ENCODE assay signal across 22 cellular contexts in the genomic region with DNA sequence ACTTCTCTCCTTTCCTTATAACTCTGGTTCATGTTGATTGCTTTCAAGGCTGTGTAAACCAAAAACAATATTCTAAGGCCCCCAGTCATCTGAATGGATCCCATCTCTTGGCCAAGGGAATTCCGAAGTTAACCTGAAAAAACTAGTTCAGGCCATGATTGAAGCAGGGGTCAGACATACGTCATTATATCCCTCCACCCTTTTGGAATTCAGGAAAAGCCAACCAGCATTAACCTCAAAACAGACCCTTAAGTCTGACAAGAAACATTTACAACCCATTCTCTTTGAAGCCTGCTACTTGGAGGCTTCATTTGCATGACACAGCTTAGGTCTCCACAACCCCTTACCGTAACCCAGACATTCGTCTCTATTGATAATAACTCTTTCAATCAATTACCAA. TPM values are rescaled to one million over a fixed set of nuclear protein-coding genes. Genes with fewer than 3 reads are reported as not detected.
A peak's percentile ranks its signal among the peaks of the same experiment; 100 is the strongest.
DNase-seq lines count a peak whose midpoint lies in the region; ATAC-seq, FAIRE-seq and TF ChIP-seq lines count a peak whose summit lies in the region.
"Had no signal": no experiment of that assay in that cellular context is flagged by ENCODE, and none has a peak within 500 bp of the region (broad histone marks: within the 10 kb centered on the region; RNA-seq: fewer than 3 reads in every experiment).

No MANE protein-coding gene starts in this region.

- H3K4me1 ChIP-seq in HAP-1, result peaks cover 5% of the 10 kb centered on the region
- peaks cover 0 to 3% (median 3%) of the 10 kb centered on the region in 4 experiments; a peak in 3 of 7 replicates for H3K4me1 ChIP-seq in H1 (replicated peaks in 1 of 4; ENCODE audit: control insufficient read depth in 3 of 4, insufficient read depth in 4 of 4, low read length in 3 of 4)
- H3K4me1 ChIP-seq in vagina, result no peaks in the 10 kb centered on the region

- H3K9me3 ChIP-seq in HAP-1, result no peaks in the 10 kb centered on the region
- H3K9me3 ChIP-seq in H1 (ENCODE audit: insufficient read depth in 2 of 2, low read depth in 1 of 2, low read length in 1 of 2), result no peaks in the 10 kb centered on the region
- H3K9me3 ChIP-seq in vagina, result no peaks in the 10 kb centered on the region
- H3K9me3 ChIP-seq: BLaER1 treated with 17β-estradiol and CSF1 and Interleukin-3, amounts not matched to agents 10 nM and 100 nM had no signal

- no peak overlapping the region for H4K5ac ChIP-seq in H1 (ENCODE audit: insufficient read length, low read depth, low read length)

- no peak overlapping the region for H2BK5ac ChIP-seq in H1 (ENCODE audit: low read depth, low read length)

- H4K91ac ChIP-seq in H1 (replicated peaks; ENCODE audit: insufficient read length, low read length), result no peak overlapping the region

- H2BK20ac ChIP-seq in H1 (ENCODE audit: low read length), result no peak overlapping the region

- no peak overlapping the region for H3K56ac ChIP-seq in H1 (replicated peaks; ENCODE audit: insufficient read length, low read depth, low read length)

- no peak overlapping the region for H2BK12ac ChIP-seq in H1 (ENCODE audit: low read depth, low read length)

- intact Hi-C loops in vagina (cut with DNase I), result no loop called here
- intact Hi-C loops in left ventricle myocardium superior (cut with micrococcal nuclease), result no loop called here

- no peak overlapping the region for H3K14ac ChIP-seq in H1 (ENCODE audit: insufficient read length)

- 0 out of 2 replicates have a peak overlapping the region, but pooled peaks have one; percentile 25 for H2AFZ ChIP-seq in H1 (ENCODE audit: low read length)

- no peak for TF ChIP-seq EP300 in H1 (IDR thresholded peaks at IDR 0.05; ENCODE audit: borderline replicate concordance in 1 of 2, low read depth in 2 of 2, low read length in 2 of 2)

- no peak overlapping the region for H3K18ac ChIP-seq in H1 (ENCODE audit: extremely low read depth, low read length)

- no peak overlapping the region for H3K9ac ChIP-seq in H1 (replicated peaks in 1 of 4; ENCODE audit: extremely low read depth in 1 of 4, low read depth in 3 of 4, low read length in 3 of 4)
- H3K9ac ChIP-seq: BLaER1 treated with 17β-estradiol and CSF1 and Interleukin-3, amounts not matched to agents 10 nM and 100 nM had no signal

- H3K36me3 ChIP-seq in HAP-1 (replicated peaks) (no peaks in the 10 kb centered on the region), H1 (ENCODE audit: control insufficient read depth in 2 of 4, insufficient read depth in 4 of 4, low read length in 3 of 4) (no peaks in the 10 kb centered on the region), vagina (no peaks in the 10 kb centered on the region)
- H3K36me3 ChIP-seq: BLaER1 treated with 17β-estradiol and CSF1 and Interleukin-3, amounts not matched to agents 10 nM and 100 nM had no signal

- no peak for TF ChIP-seq RAD21 in H1 (IDR thresholded peaks at IDR 0.05 in 1 of 2, conservative IDR thresholded peaks at IDR 0.05 in 1 of 2; ENCODE audit: low read depth in 2 of 2, low read length in 2 of 2)

- H3K23me2 ChIP-seq in H1 (ENCODE audit: low read depth, low read length), result no peaks in the 10 kb centered on the region

- H4K20me1 ChIP-seq in H1 (replicated peaks in 1 of 2; ENCODE audit: control insufficient read depth in 1 of 2, insufficient read depth in 2 of 2, low read length in 2 of 2), result no peaks in the 10 kb centered on the region
- H4K20me1 ChIP-seq: BLaER1 treated with 17β-estradiol and CSF1 and Interleukin-3, amounts not matched to agents 10 nM and 100 nM had no signal

- H3K4me2 ChIP-seq in H1 (ENCODE audit: insufficient read depth in 1 of 2, low read depth in 2 of 2, low read length in 2 of 2), result peak overlapping the region; percentile 14 to 23; a peak in 2 of 4 replicates
- H3K4me2 ChIP-seq: BLaER1 treated with 17β-estradiol and CSF1 and Interleukin-3, amounts not matched to agents 10 nM and 100 nM had no signal

- H3K4me3 ChIP-seq in HAP-1 (no peak overlapping the region), H1 (ENCODE audit: extremely low read depth in 1 of 4, insufficient read depth in 2 of 4, low read depth in 3 of 4, low read length in 4 of 4) (no peak overlapping the region), vagina (no peak overlapping the region)
- H3K4me3 ChIP-seq: BLaER1 treated with 17β-estradiol and CSF1 and Interleukin-3, amounts not matched to agents 10 nM and 100 nM; GM12878 had no signal

- 42% methylated on average over 4 of the region's 4 CpGs; no CpG with 5 or more reads in 1 of the 2 experiments for WGBS in H1 (ENCODE audit: extremely low coverage in 1 of 2, insufficient coverage in 1 of 2, insufficient read length in 1 of 2, insufficient replicate concordance in 2 of 2, low coverage in 1 of 2, low lambda C conversion rate in 2 of 2, missing lambda C conversion rate in 1 of 2), 2 experiments

- no peak overlapping the region for H2BK15ac ChIP-seq in H1 (ENCODE audit: low read length)

- CTCF ChIA-PET in H1 (lab: Charles Lee; ENCODE audit: partially characterized antibody), result interaction anchor here (1.2 to 1.8 kb wide), 2 partner anchors 29 to 110 kb away, joined by 3 to 4 read pairs; no protein-coding TSS in a partner anchor

- FAIRE-seq in H1 (lab: Jason Lieb, UNC), result peak; percentile 84
- FAIRE-seq: GM12878, GM19239 had no signal

- H2BK120ac ChIP-seq in H1 (replicated peaks; ENCODE audit: low read depth, low read length), result no peak overlapping the region

- no peak overlapping the region for H2AK5ac ChIP-seq in H1 (ENCODE audit: low read depth, low read length)

- in situ Hi-C loops in HAP-1 (cut with MboI; ENCODE audit: low sequenced_read_pairs), result no loop called here

- H3K79me1 ChIP-seq in H1 (ENCODE audit: low read depth, low read length), result no peaks in the 10 kb centered on the region

- H3K27ac ChIP-seq in H1 (ENCODE audit: low read depth, low read length) (no peak overlapping the region), vagina (no peak overlapping the region)
- H3K27ac ChIP-seq: BLaER1 treated with 17β-estradiol and CSF1 and Interleukin-3, amounts not matched to agents 10 nM and 100 nM had no signal

- no peaks in the 10 kb centered on the region for H3K79me2 ChIP-seq in H1 (ENCODE audit: control insufficient read depth in 1 of 2, insufficient read depth in 2 of 2, low read length in 2 of 2)

- H3K23ac ChIP-seq in H1 (ENCODE audit: insufficient read length), result no peak overlapping the region

- H3K27me3 ChIP-seq in HAP-1 (ENCODE audit: low read depth) (no peaks in the 10 kb centered on the region), H1 (replicated peaks in 1 of 4; ENCODE audit: control insufficient read depth in 3 of 4, extremely low read depth in 1 of 4, insufficient read depth in 3 of 4, low read length in 3 of 4) (no peaks in the 10 kb centered on the region), vagina (no peaks in the 10 kb centered on the region)
- H3K27me3 ChIP-seq: BLaER1 treated with 17β-estradiol and CSF1 and Interleukin-3, amounts not matched to agents 10 nM and 100 nM had no signal

- ATAC-seq in GM18909 (IDR thresholded peaks at IDR 0.05; ENCODE audit: poor library complexity, unreplicated experiment) (no peak), GM21390 (IDR thresholded peaks at IDR 0.05; ENCODE audit: unreplicated experiment) (no peak), left ventricle myocardium superior (no peak)
- ATAC-seq: CD8-positive, alpha-beta T cell; GM12878 had no signal

- POLR2A ChIA-PET in H1 (lab: Charles Lee; ENCODE audit: partially characterized antibody), result interaction anchor here (1.2 kb wide), 1 partner anchor 53 kb away, joined by 3 read pairs; no protein-coding TSS in a partner anchor

- TF ChIP-seq CTCF in H1 (IDR thresholded peaks at IDR 0.05; ENCODE audit: control extremely low read depth in 1 of 3, insufficient read depth in 1 of 3, low read depth in 1 of 3, low read length in 3 of 3) (no peak), vagina (IDR thresholded peaks at IDR 0.05) (no peak)

- TF ChIP-seq POLR2A in H1 (IDR thresholded peaks at IDR 0.05; ENCODE audit: control extremely low read depth in 1 of 2, low read depth in 2 of 2, low read length in 2 of 2) (no peak), vagina (IDR thresholded peaks at IDR 0.05) (no peak)

- DNase-seq in ELF-1 (ENCODE audit: low read depth, low spot score), result peak; percentile 89
- peak; percentile 21 to 59 for DNase-seq in HAP-1 (ENCODE audit: low spot score in 2 of 2)
- no peak for DNase-seq in H1 (ENCODE audit: low read depth in 1 of 2, low spot score in 2 of 2)
- DNase-seq in islet precursor cell, result peak; percentile 55
- DNase-seq in vagina (ENCODE audit: extremely low spot score in 2 of 2), result no peak
- DNase-seq in left ventricle myocardium superior, result no peak
- DNase-seq: 8988T; Calu3; CD8-positive, alpha-beta T cell; DMS79 treated with DMSO at 0.1 percent for 48 hours; GOT3; HCEC 1CT had no signal

- no peak overlapping the region for H3K4ac ChIP-seq in H1 (replicated peaks; ENCODE audit: insufficient read length, low read depth, low read length)

- no peak overlapping the region for H4K8ac ChIP-seq in H1 (ENCODE audit: extremely low read depth, insufficient read depth, low read length)

TF ChIP-seq in H1, 55 proteins besides CTCF, POLR2A, EP300 and RAD21 (continues in another document):
- peak; percentile 47; the same call in 1 of the 2 replicates for TF ChIP-seq CREB1 (IDR thresholded peaks at IDR 0.05)
- no peak for TF ChIP-seq ASH2L (IDR thresholded peaks at IDR 0.05; ENCODE audit: low read length)

RNA-seq across cellular contexts. Expression of a gene that starts 39.7 kb away (rescaled TPM):
- 0.56 and 1.1 TPM in 2 replicates for total RNA-seq in H1 (2021; fragmentation: NEBNext Ultra II Directional; extraction: Animal tissue kit (Norgen Biotek cat#: 25700))
- polyA plus RNA-seq in H1 (2011; rRNA removed), result 0.57 and 0.86 TPM in 2 replicates
- 0.32 TPM for polyA plus RNA-seq in H1 (2011; cell fraction: cytosol; rRNA removed)
- polyA plus RNA-seq in H1 (2011; cell fraction: nucleus; rRNA removed), result 0.56 TPM
- polyA plus RNA-seq in H1 (2012, experiment 1 of 2), result 0.36 to 1.5 TPM (median 0.65 TPM) in 4 replicates
- 0.13 TPM for polyA plus RNA-seq in H1 (2012, experiment 2 of 2)
- 0.32 TPM for polyA plus RNA-seq in H1 (2013, experiment 1 of 2)
- polyA plus RNA-seq in H1 (2013, experiment 2 of 2), result 0.66 TPM
- polyA minus RNA-seq in H1 (2011; rRNA and poly(A)+ RNA removed), result 0.24 and 0.28 TPM in 2 replicates
- not detected for polyA minus RNA-seq in H1 (2011; cell fraction: cytosol; rRNA and poly(A)+ RNA removed)
- polyA minus RNA-seq in H1 (2011; cell fraction: nucleus; rRNA and poly(A)+ RNA removed), result 0.70 TPM
- total RNA-seq in vagina (not detected), left ventricle myocardium superior (not detected)
- total RNA-seq: A673; B cell; Calu3; CD8-positive, alpha-beta T cell; G401; HT-29 had no signal
- polyA plus RNA-seq: AG04450 had no signal

RNA-seq across cellular contexts. Expression of a gene that starts 42.9 kb away (rescaled TPM):
- total RNA-seq in H1 (2021; fragmentation: NEBNext Ultra II Directional; extraction: Animal tissue kit (Norgen Biotek cat#: 25700)), result 33.2 and 39.3 TPM in 2 replicates
- polyA plus RNA-seq in H1 (2011; rRNA removed), result 15.9 and 18.1 TPM in 2 replicates
- 20.6 TPM for polyA plus RNA-seq in H1 (2011; cell fraction: cytosol; rRNA removed)
- 18.1 TPM for polyA plus RNA-seq in H1 (2011; cell fraction: nucleus; rRNA removed)
- 20.5 to 29.3 TPM (median 23.2 TPM) in 4 replicates for polyA plus RNA-seq in H1 (2012, experiment 1 of 2)
- 5.6 TPM for polyA plus RNA-seq in H1 (2012, experiment 2 of 2)
- polyA plus RNA-seq in H1 (2013, experiment 1 of 2), result 14.8 TPM
- polyA plus RNA-seq in H1 (2013, experiment 2 of 2), result 14.9 TPM
- 49.4 and 84.0 TPM in 2 replicates for polyA minus RNA-seq in H1 (2011; rRNA and poly(A)+ RNA removed)
- 31.4 TPM for polyA minus RNA-seq in H1 (2011; cell fraction: cytosol; rRNA and poly(A)+ RNA removed)
- 59.9 TPM for polyA minus RNA-seq in H1 (2011; cell fraction: nucleus; rRNA and poly(A)+ RNA removed)
- 71.9 TPM for total RNA-seq in vagina
- 27.3 TPM for total RNA-seq in left ventricle myocardium superior

Comparison
In these comparisons a context has a peak if more than half of its experiments do, and no peak if none do; other contexts are left out.
1. DNase-seq: peak in ELF-1 (single experiment), HAP-1 (2 of 2) and islet precursor cell (single experiment); none in H1 (0 of 2), vagina (0 of 2) and left ventricle myocardium superior (single experiment).